In genomic region chr12:46659844-46660243, GRCh38 we compare ENCODE assay signal across 11 cellular contexts.
DNase-seq lines count a peak whose midpoint lies in the region; ATAC-seq, FAIRE-seq and TF ChIP-seq lines count a peak whose summit lies in the region.
"Had no signal": no experiment of that assay in that cellular context is flagged by ENCODE, and none has a peak within 500 bp of the region (broad histone marks: within the 10 kb centered on the region; RNA-seq: fewer than 3 reads in every experiment).

No MANE protein-coding gene starts in this region.

- no peak for DNase-seq in CD14-positive monocyte (ENCODE audit: low spot score)
- DNase-seq in MV-4-11 (lab: John Stamatoyannopoulos, UW): peak; percentile 7
- peak; percentile 86 for DNase-seq in endothelial cell of umbilical vein (ENCODE audit: low read depth, low spot score)
- no peak for DNase-seq in progenitor cell of endocrine pancreas (ENCODE audit: low spot score, unreplicated experiment)
- DNase-seq in stimulated activated CD4-positive, alpha-beta T cell treated with anti-CD3 and anti-CD28 coated beads, Interleukin-15, amount 100 ng/mL, for 24 hours: no peak
- no peak for DNase-seq in head of caudate nucleus
- DNase-seq in GM19238 (ENCODE audit: insufficient read length, low spot score): no peak
- DNase-seq: activated effector memory CD4-positive, alpha-beta T cell treated with Interleukin-2 at 50 U/mL for 16 hours; erythroblast; T-cell had no signal

- peak; percentile 62 for FAIRE-seq in endothelial cell of umbilical vein (lab: Jason Lieb, UNC)

- H3K9me1 ChIP-seq in endothelial cell of umbilical vein (replicated peaks; ENCODE audit: control insufficient read depth, extremely low read depth, insufficient read depth, low read length): no peaks in the 10 kb centered on the region

- POLR2A ChIA-PET in endothelial cell of umbilical vein (lab: Charles Lee): no interaction called here

- TF ChIP-seq CTCF in CD14-positive monocyte (IDR thresholded peaks at IDR 0.05) (no peak), endothelial cell of umbilical vein (IDR thresholded peaks at IDR 0.05; ENCODE audit: extremely low read depth in 1 of 2, insufficient read depth in 1 of 2, low read depth in 1 of 2, low read length in 2 of 2) (no peak), progenitor cell of endocrine pancreas (IDR thresholded peaks at IDR 0.05; ENCODE audit: unreplicated experiment) (no peak)

- BruUV-seq in endothelial cell of umbilical vein (replicated peaks; lab: Mats Ljungman, UMichigan): no TSS peak

- no peaks in the 10 kb centered on the region for H3K79me2 ChIP-seq in endothelial cell of umbilical vein (ENCODE audit: control insufficient read depth, insufficient read depth, low read length)

- no peak for ATAC-seq in GM21529 (IDR thresholded peaks at IDR 0.05; ENCODE audit: unreplicated experiment)
- ATAC-seq: T-cell had no signal

- peak; percentile 26 for TF ChIP-seq POLR2A in endothelial cell of umbilical vein (IDR thresholded peaks at IDR 0.05; ENCODE audit: low read depth, low read length)

- H2AFZ ChIP-seq in endothelial cell of umbilical vein (ENCODE audit: low read depth, low read length): no peak overlapping the region

- H3K4me2 ChIP-seq in endothelial cell of umbilical vein (ENCODE audit: insufficient read depth, low read length): peak overlapping the region; percentile 57

- H3K4me3 Mint-ChIP-seq in CD14-positive monocyte: peak overlapping the region in 1 of 2 donors; percentile 54
- no peak overlapping the region for H3K4me3 Mint-ChIP-seq in progenitor cell of endocrine pancreas (ENCODE audit: low read depth)
- H3K4me3 Mint-ChIP-seq: T-cell had no signal

- no peaks in the 10 kb centered on the region for H3K27me3 ChIP-seq in endothelial cell of umbilical vein (ENCODE audit: control insufficient read depth in 2 of 2, insufficient read depth in 2 of 2, low read length in 2 of 2)

- peak overlapping the region; percentile 57 for H3K9ac ChIP-seq in endothelial cell of umbilical vein (replicated peaks; ENCODE audit: extremely low read depth, insufficient read depth, low read length)

- no peaks in the 10 kb centered on the region for H3K36me3 Mint-ChIP-seq in CD14-positive monocyte
- H3K36me3 Mint-ChIP-seq in progenitor cell of endocrine pancreas (ENCODE audit: insufficient read depth): no peaks in the 10 kb centered on the region
- H3K36me3 Mint-ChIP-seq: T-cell had no signal

- CTCF ChIA-PET in endothelial cell of umbilical vein (lab: Charles Lee): interaction anchor here (1.0 kb wide), 2 partner anchors 228 to 287 kb away, joined by 3 to 4 read pairs; no protein-coding TSS in a partner anchor

- no peak overlapping the region for H3K4me3 ChIP-seq in endothelial cell of umbilical vein (replicated peaks in 1 of 3; ENCODE audit: insufficient read depth in 1 of 3, low read depth in 1 of 3, low read length in 3 of 3)

- H3K27me3 Mint-ChIP-seq in CD14-positive monocyte (ENCODE audit: low read depth in 3 of 3) (no peaks in the 10 kb centered on the region), progenitor cell of endocrine pancreas (no peaks in the 10 kb centered on the region)
- H3K27me3 Mint-ChIP-seq: T-cell had no signal

- dilution Hi-C loops in endothelial cell of umbilical vein (cut with MboI; ENCODE audit: extremely low pct_ligation_motif_present, low sequenced_read_pairs): no loop called here

- H3K9me3 Mint-ChIP-seq in CD14-positive monocyte (peaks cover 0 to 2% (median 0%) of the 10 kb centered on the region in 7 donors), progenitor cell of endocrine pancreas (ENCODE audit: low read depth) (no peaks in the 10 kb centered on the region)
- H3K9me3 Mint-ChIP-seq: T-cell had no signal

- no peaks in the 10 kb centered on the region for H4K20me1 ChIP-seq in endothelial cell of umbilical vein (replicated peaks; ENCODE audit: control insufficient read depth, extremely low read depth, insufficient read depth, low read length)

- peaks cover 51% of the 10 kb centered on the region for H3K4me1 ChIP-seq in endothelial cell of umbilical vein (ENCODE audit: control insufficient read depth, extremely low read depth, insufficient read depth, low read length)

- H3K9me3 ChIP-seq in endothelial cell of umbilical vein (replicated peaks; ENCODE audit: control insufficient read depth, insufficient read depth, low read length): no peaks in the 10 kb centered on the region

- peaks cover 36% of the 10 kb centered on the region for H3K4me1 Mint-ChIP-seq in CD14-positive monocyte
- peaks cover 15% of the 10 kb centered on the region for H3K4me1 Mint-ChIP-seq in progenitor cell of endocrine pancreas (ENCODE audit: low read depth)

- H3K27ac ChIP-seq in endothelial cell of umbilical vein (ENCODE audit: insufficient read depth, low read depth, low read length): peak overlapping the region; percentile 83

- no peaks in the 10 kb centered on the region for H3K36me3 ChIP-seq in endothelial cell of umbilical vein (ENCODE audit: control insufficient read depth in 2 of 2, extremely low read depth in 1 of 2, insufficient read depth in 2 of 2, low read length in 2 of 2)

- H3K27ac Mint-ChIP-seq in CD14-positive monocyte (peak overlapping the region; percentile 19 to 91 (median 74)), progenitor cell of endocrine pancreas (peak overlapping the region; percentile 5)

- intact Hi-C loops in CD14-positive monocyte (cut with micrococcal nuclease) (loop anchor here (10.0 kb wide), 2 partner anchors 105 to 665 kb away; partner anchors contain the start of gene SCAF11 (in 1 of the 2)), endothelial cell of umbilical vein (cut with micrococcal nuclease) (loop anchor here (2.0 to 5.0 kb wide), 3 partner anchors 213 to 669 kb away; partner anchors contain the start of gene SCAF11), head of caudate nucleus (cut with DNase I) (loop anchor here (10.0 kb wide), 1 partner anchor 325 kb away; no protein-coding TSS in a partner anchor)

TF ChIP-seq in endothelial cell of umbilical vein, 7 proteins besides CTCF, POLR2A, EP300 and RAD21:
- TF ChIP-seq MYC (IDR thresholded peaks at IDR 0.05; ENCODE audit: low read depth, low read length) (peak; percentile 7), GATA2 (IDR thresholded peaks at IDR 0.05; ENCODE audit: insufficient read depth, insufficient read length, low read depth, low read length) (no peak), JUN (IDR thresholded peaks at IDR 0.05; ENCODE audit: borderline replicate concordance, insufficient read depth, insufficient read length, low read depth) (peak; percentile 11), FOS (IDR thresholded peaks at IDR 0.05; ENCODE audit: borderline replicate concordance, insufficient read depth, low read length) (peak; percentile 13)

Comparison
In these comparisons a context has a peak if more than half of its experiments do, and no peak if none do; other contexts are left out.
1. DNase-seq: peak in MV-4-11 (single experiment) and endothelial cell of umbilical vein (single experiment); none in CD14-positive monocyte (single experiment), progenitor cell of endocrine pancreas (single experiment), stimulated activated CD4-positive, alpha-beta T cell treated with anti-CD3 and anti-CD28 coated beads, Interleukin-15, amount 100 ng/mL, for 24 hours (single experiment), head of caudate nucleus (0 of 42) and GM19238 (single experiment).